8 cellular contexts compared by ENCODE assay signal in genomic region chr7:118153551-118154177, GRCh38. TPM values are rescaled to one million over a fixed set of nuclear protein-coding genes. Genes with fewer than 3 reads are reported as not detected.
DNase-seq lines count a peak whose midpoint lies in the region; ATAC-seq and TF ChIP-seq lines count a peak whose summit lies in the region.

No MANE protein-coding gene starts in this region.

- H3K36me3 ChIP-seq in RWPE2 (ENCODE audit: low read depth): no peaks in the 10 kb centered on the region
- H3K36me3 ChIP-seq in osteoblast (ENCODE audit: insufficient read depth, low read length): no peaks in the 10 kb centered on the region

- no peak overlapping the region for H3K4me3 ChIP-seq in RWPE2 (ENCODE audit: severe bottlenecking)
- no peak overlapping the region for H3K4me3 ChIP-seq in epithelial cell of proximal tubule (ENCODE audit: low read depth, low read length)
- no peak overlapping the region for H3K4me3 ChIP-seq in osteoblast (ENCODE audit: insufficient read depth, low read length)

- TF ChIP-seq CTCF in RWPE2 (IDR thresholded peaks at IDR 0.05; ENCODE audit: poor library complexity, severe bottlenecking): peak; percentile 74
- peak; percentile 73 for TF ChIP-seq CTCF in epithelial cell of proximal tubule (conservative IDR thresholded peaks at IDR 0.05; ENCODE audit: low read depth, low read length)
- peak; percentile 64 for TF ChIP-seq CTCF in osteoblast (IDR thresholded peaks at IDR 0.05; ENCODE audit: extremely low read depth, low read depth, low read length)

- H3K4me1 ChIP-seq in RWPE2 (ENCODE audit: insufficient read depth, poor library complexity, severe bottlenecking): no peaks in the 10 kb centered on the region
- peaks cover 6% of the 10 kb centered on the region for H3K4me1 ChIP-seq in osteoblast (ENCODE audit: insufficient read depth, low read length)

- H3K27me3 ChIP-seq in RWPE2 (ENCODE audit: insufficient read depth, poor library complexity, severe bottlenecking): no peaks in the 10 kb centered on the region
- no peaks in the 10 kb centered on the region for H3K27me3 ChIP-seq in osteoblast (ENCODE audit: insufficient read depth, low read length)

- H4K20me1 ChIP-seq in osteoblast (ENCODE audit: insufficient read depth, low read length): no peaks in the 10 kb centered on the region

- H3K4me1 Mint-ChIP-seq in stimulated activated naive CD8-positive, alpha-beta T cell treated with anti-CD3 and anti-CD28 coated beads, Interleukin-15, amount 100 ng/mL, for 72 hours: no peaks in the 10 kb centered on the region

- H3K9me3 ChIP-seq in RWPE2 (ENCODE audit: severe bottlenecking) (peaks cover 3% of the 10 kb centered on the region), osteoblast (ENCODE audit: low read depth, low read length) (no peaks in the 10 kb centered on the region)

- H3K4me3 Mint-ChIP-seq in stimulated activated naive CD8-positive, alpha-beta T cell treated with anti-CD3 and anti-CD28 coated beads, Interleukin-15, amount 100 ng/mL, for 72 hours: no peak overlapping the region

- H3K9me3 Mint-ChIP-seq in stimulated activated naive CD8-positive, alpha-beta T cell treated with anti-CD3 and anti-CD28 coated beads, Interleukin-15, amount 100 ng/mL, for 72 hours: peaks cover 0 to 8% of the 10 kb centered on the region in 2 donors

- peak; percentile 7 for DNase-seq in stimulated activated naive CD8-positive, alpha-beta T cell treated with anti-CD3 and anti-CD28 coated beads, Interleukin-15, Interleukin-2, amounts not matched to agents 100 U/mL and 50 U/mL, for 24 hours
- DNase-seq in stimulated activated naive CD8-positive, alpha-beta T cell treated with anti-CD3 and anti-CD28 coated beads, Interleukin-15, amount 100 ng/mL, for 72 hours: no peak
- DNase-seq in RWPE2 (ENCODE audit: low spot score) (no peak), epithelial cell of proximal tubule (ENCODE audit: low read depth) (peak; percentile 15), osteoblast (ENCODE audit: insufficient read length, low spot score, missing footprints) (no peak), cortex of kidney (lab: John Stamatoyannopoulos, UW) (no peak)

- H3K79me2 ChIP-seq in osteoblast (ENCODE audit: insufficient read depth, low read length): no peaks in the 10 kb centered on the region

- H3K27ac ChIP-seq in RWPE2 (ENCODE audit: poor library complexity, severe bottlenecking) (no peak overlapping the region), osteoblast (ENCODE audit: low read depth, low read length) (no peak overlapping the region)

- no peak overlapping the region for H3K4me2 ChIP-seq in osteoblast (ENCODE audit: insufficient read depth, low read length)

- peaks cover 33% of the 10 kb centered on the region for H3K27me3 Mint-ChIP-seq in stimulated activated naive CD8-positive, alpha-beta T cell treated with anti-CD3 and anti-CD28 coated beads, Interleukin-15, amount 100 ng/mL, for 72 hours

- no peak overlapping the region for H2AFZ ChIP-seq in osteoblast (ENCODE audit: low read length)

- H3K27ac Mint-ChIP-seq in stimulated activated naive CD8-positive, alpha-beta T cell treated with anti-CD3 and anti-CD28 coated beads, Interleukin-15, amount 100 ng/mL, for 72 hours: no peak overlapping the region

- no peak for ATAC-seq in stimulated activated naive CD8-positive, alpha-beta T cell treated with anti-CD3 and anti-CD28 coated beads, Interleukin-15, Interleukin-2, amounts not matched to agents 100 U/mL and 50 U/mL, for 24 hours
- no peak for ATAC-seq in stimulated activated naive CD8-positive, alpha-beta T cell treated with anti-CD3 and anti-CD28 coated beads, Interleukin-15, amount 100 ng/mL, for 72 hours
- ATAC-seq in HG03565 (IDR thresholded peaks at IDR 0.05; ENCODE audit: unreplicated experiment): peak; percentile 37
- no peak for ATAC-seq in RWPE2 (ENCODE audit: low read depth)
- ATAC-seq in GM21717 (IDR thresholded peaks at IDR 0.05; ENCODE audit: unreplicated experiment): no peak

RNA-seq across cellular contexts. Expression of gene LSM8, which starts 30.3 kb away (rescaled TPM):
- total RNA-seq in epithelial cell of proximal tubule: 43.0 and 91.1 TPM in 2 replicates
- 33.0 and 43.8 TPM in 2 replicates for total RNA-seq in osteoblast

Comparison
In these comparisons a context has a peak if more than half of its experiments do, and no peak if none do; other contexts are left out.
1. DNase-seq: peak in stimulated activated naive CD8-positive, alpha-beta T cell treated with anti-CD3 and anti-CD28 coated beads, Interleukin-15, Interleukin-2, amounts not matched to agents 100 U/mL and 50 U/mL, for 24 hours (single experiment) and epithelial cell of proximal tubule (single experiment); none in stimulated activated naive CD8-positive, alpha-beta T cell treated with anti-CD3 and anti-CD28 coated beads, Interleukin-15, amount 100 ng/mL, for 72 hours (0 of 2), RWPE2 (single experiment), osteoblast (single experiment) and cortex of kidney (single experiment).
2. Peak in every context shown above with its lines, with median percentiles within 50 percentile points of each other: CTCF ChIP-seq.